In the genomic region with DNA sequence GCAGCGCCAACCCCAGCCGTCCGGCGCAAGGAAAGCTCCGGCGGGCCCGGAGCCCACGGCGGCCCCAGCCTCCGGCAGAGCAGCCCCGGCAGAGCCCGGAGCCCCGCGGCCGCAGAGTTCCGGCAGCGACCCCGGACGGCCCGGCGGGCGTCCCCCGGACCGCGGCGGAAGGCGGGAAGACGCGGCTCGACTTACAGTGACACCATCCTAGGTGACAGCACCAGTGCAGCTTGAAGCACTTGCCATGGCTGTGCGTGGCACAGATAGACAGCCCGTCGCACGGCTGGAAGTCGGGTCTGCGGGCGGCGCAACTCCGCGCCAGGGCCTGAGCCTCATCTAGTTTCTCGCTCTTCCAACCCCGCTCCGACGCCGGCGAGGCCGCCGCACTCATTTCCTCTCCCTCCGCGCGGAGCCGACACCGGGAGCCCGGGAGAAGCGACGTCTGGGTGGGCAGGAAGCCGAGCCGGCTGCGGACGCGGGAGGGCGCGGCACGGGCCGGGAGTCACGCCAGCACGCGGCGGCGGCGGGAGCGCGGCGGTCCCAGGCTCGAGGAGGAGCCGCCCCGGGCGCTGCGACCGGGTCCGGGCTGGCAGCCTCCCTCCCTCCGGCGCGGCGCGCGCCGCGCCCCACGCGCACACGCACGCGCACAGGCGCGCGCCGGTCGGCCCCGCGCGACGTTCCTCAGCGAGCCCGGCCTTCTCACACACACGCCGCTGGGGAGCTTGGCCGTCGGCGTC, we compare ENCODE assay signal across 7 cellular contexts. TPM values are rescaled to one million over a fixed set of nuclear protein-coding genes. Genes with fewer than 3 reads are reported as not detected.
DNase-seq lines count a peak whose midpoint lies in the region; TF ChIP-seq lines count a peak whose summit lies in the region.

A gene with protein sequence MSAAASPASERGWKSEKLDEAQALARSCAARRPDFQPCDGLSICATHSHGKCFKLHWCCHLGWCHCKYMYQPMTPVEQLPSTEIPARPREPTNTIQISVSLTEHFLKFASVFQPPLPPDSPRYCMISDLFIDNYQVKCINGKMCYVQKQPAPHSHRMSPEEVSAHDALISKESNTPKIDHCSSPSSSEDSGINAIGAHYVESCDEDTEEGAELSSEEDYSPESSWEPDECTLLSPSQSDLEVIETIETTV (minus strand): TSS at position 628 of the 737 bp plus-strand sequence. CDS start 237 bp downstream, at position 391.

- H3K9me3 Mint-ChIP-seq in HFFc6 = no peaks in the 10 kb centered on the region

- in situ Hi-C loops in brain microvascular endothelial cell (cut with HindIII; ENCODE audit: low pct_ligation_motif_present, low sequenced_read_pairs) = no loop called here

- H3K9me3 ChIP-seq in iPS DF 6.9 (ENCODE audit: control insufficient read depth, insufficient read depth, low read length) = no peaks in the 10 kb centered on the region

- H3K4me3 Mint-ChIP-seq in HFFc6 = peak within 1 kb of the TSS; percentile 81

- no peaks in the 10 kb centered on the region for H3K36me3 ChIP-seq in brain microvascular endothelial cell (replicated peaks)
- H3K36me3 ChIP-seq in iPS DF 6.9 (ENCODE audit: control insufficient read depth, insufficient read depth, low read length) = no peaks in the 10 kb centered on the region

- no CpG with 5 or more reads among the region's 110 CpGs for WGBS in iPS DF 6.9 (ENCODE audit: insufficient coverage, insufficient read length)

- H3K27me3 Mint-ChIP-seq in HFFc6 (ENCODE audit: insufficient read depth) = peaks cover 17% of the 10 kb centered on the region

- H3K27me3 ChIP-seq in brain microvascular endothelial cell (replicated peaks) = peaks cover 14% of the 10 kb centered on the region
- H3K27me3 ChIP-seq in iPS DF 6.9 (ENCODE audit: control insufficient read depth, insufficient read depth, low read length) = peaks cover 10% of the 10 kb centered on the region

- H3K27ac ChIP-seq in brain microvascular endothelial cell (no peak within 1 kb of the TSS), iPS DF 6.9 (ENCODE audit: low read length) (no peak within 1 kb of the TSS)

- no peaks in the 10 kb centered on the region for H3K36me3 Mint-ChIP-seq in HFFc6 (ENCODE audit: low read depth)

- TF ChIP-seq CTCF in HFFc6 (IDR thresholded peaks at IDR 0.05) (no peak), brain microvascular endothelial cell (IDR thresholded peaks at IDR 0.05; ENCODE audit: low read depth, low read length, missing control alignments) (no peak)

- H3K27ac Mint-ChIP-seq in HFFc6 = no peak within 1 kb of the TSS

- peak; percentile 62 for DNase-seq in EH (ENCODE audit: low read depth)
- no peak for DNase-seq in HFFc6
- DNase-seq in NOMO-1 treated with DMSO at 0.1 percent for 48 hours (lab: John Stamatoyannopoulos, UW; ENCODE audit: unreplicated experiment) = peak; percentile 29
- peak; percentile 17 for DNase-seq in brain microvascular endothelial cell
- DNase-seq in iPS DF 6.9 (ENCODE audit: low read depth, low spot score) = no peak
- DNase-seq in putamen (ENCODE audit: low spot score) = peak; percentile 62
- no peak for DNase-seq in effector CD4-positive, alpha-beta T cell

- H3K4me3 ChIP-seq in brain microvascular endothelial cell (ENCODE audit: low read depth, low read length) = peak within 1 kb of the TSS; percentile 65
- peak within 1 kb of the TSS; percentile 55; the same call in 1 of the 2 replicates for H3K4me3 ChIP-seq in iPS DF 6.9 (ENCODE audit: low read length)

- H3K4me1 ChIP-seq in iPS DF 6.9 (ENCODE audit: control insufficient read depth, insufficient read depth, low read length) = peaks cover 6% of the 10 kb centered on the region; the same call in 1 of the 2 replicates

- H3K4me1 Mint-ChIP-seq in HFFc6 (ENCODE audit: low read depth) = no peaks in the 10 kb centered on the region

RNA-seq across cellular contexts. Expression of the gene that starts here (rescaled TPM):
- under 1 TPM; 0.02 to 0.14 (median 0.09) TPM for total RNA-seq in HFFc6 (2021; fragmentation: NEBNext Ultra II Directional; extraction: Animal tissue kit (Norgen Biotek cat#: 25700))

Comparison
In these comparisons a context has a peak if more than half of its experiments do, and no peak if none do; other contexts are left out.
1. DNase-seq: peak in EH (single experiment), NOMO-1 treated with DMSO at 0.1 percent for 48 hours (single experiment), brain microvascular endothelial cell (single experiment) and putamen (single experiment); none in HFFc6 (single experiment), iPS DF 6.9 (single experiment) and effector CD4-positive, alpha-beta T cell (single experiment).